Comparison of ENCODE assay signal across 9 cellular contexts in the genomic region with DNA sequence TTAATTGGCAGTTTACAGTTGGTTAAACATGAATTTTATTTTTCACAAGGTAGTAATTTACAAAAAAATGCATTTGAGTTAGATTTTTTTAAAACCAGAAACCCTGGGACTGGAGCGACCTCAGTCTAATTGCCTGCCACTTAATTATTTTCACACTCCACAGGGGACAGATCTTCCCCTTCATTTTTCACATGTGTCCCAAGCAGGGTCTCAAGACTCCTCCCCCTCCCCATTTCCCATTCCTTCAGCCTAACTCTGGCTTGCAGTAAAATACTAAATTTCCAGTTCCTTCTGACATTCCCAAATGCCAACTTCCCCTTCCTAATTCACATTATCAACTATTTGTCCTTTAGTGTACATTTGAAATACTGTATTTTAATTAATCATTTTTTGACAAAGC. TPM values are rescaled to one million over a fixed set of nuclear protein-coding genes. Genes with fewer than 3 reads are reported as not detected.
DNase-seq lines count a peak whose midpoint lies in the region; ATAC-seq, FAIRE-seq and TF ChIP-seq lines count a peak whose summit lies in the region.
"Had no signal": no experiment of that assay in that cellular context is flagged by ENCODE, and none has a peak within 500 bp of the region (broad histone marks: within the 10 kb centered on the region; RNA-seq: fewer than 3 reads in every experiment).

No MANE protein-coding gene starts in this region.

- H3K9ac ChIP-seq in keratinocyte (ENCODE audit: control insufficient read depth, extremely low read depth, insufficient read depth, low read length), result peak overlapping the region; percentile 77
- H3K9ac ChIP-seq in stomach smooth muscle (ENCODE audit: low read length in 2 of 2), result peak overlapping the region; percentile 90 to 92

- H3K27me3 ChIP-seq in keratinocyte (ENCODE audit: control insufficient read depth, extremely low read depth, insufficient read depth, low read length) (no peaks in the 10 kb centered on the region), stomach smooth muscle (ENCODE audit: control insufficient read depth in 1 of 2, insufficient read depth in 2 of 2, low read length in 2 of 2) (no peaks in the 10 kb centered on the region)

- no peak for TF ChIP-seq CTCF in keratinocyte (optimal IDR thresholded peaks at IDR 0.05 in 1 of 3, IDR thresholded peaks at IDR 0.05 in 1 of 3, conservative IDR thresholded peaks at IDR 0.05 in 1 of 3; ENCODE audit: extremely low read depth in 1 of 3, insufficient read depth in 2 of 3, low read length in 3 of 3)

- no peaks in the 10 kb centered on the region for H3K9me1 ChIP-seq in keratinocyte (ENCODE audit: control insufficient read depth, extremely low read depth, insufficient read depth, low read length)

- ATAC-seq in GM21423 (IDR thresholded peaks at IDR 0.05; ENCODE audit: unreplicated experiment), result no peak
- no peak for ATAC-seq in HG03457 (IDR thresholded peaks at IDR 0.05; ENCODE audit: unreplicated experiment)

- intact Hi-C loops in activated CD4-positive, alpha-beta T cell treated with anti-CD3 and anti-CD28 coated beads, Interleukin-2, amount 10 ng/mL, durations not matched to agents 24 days and 14 days (cut with micrococcal nuclease), result loop anchor here (5.0 kb wide), 1 partner anchor 577 kb away; the partner anchor contains the start of gene ZNF92
- intact Hi-C loops in activated T-helper 1 cell treated with anti-CD3 and anti-CD28 coated beads, Interleukin-12 subunit alpha, Interleukin-12 subunit beta, Interleukin-2, Interleukin-4 antibody, amounts not matched to agents 30 ng/mL and 10 ng/mL and 1 ng/mL, durations not matched to agents 14 hours and 24 hours and 36 hours (cut with micrococcal nuclease), result loop anchor here (2.0 kb wide), 2 partner anchors 488 to 578 kb away; partner anchors contain the start of gene ZNF92

- peak overlapping the region; percentile 70 for H3K27ac Mint-ChIP-seq in activated CD4-positive, alpha-beta T cell treated with anti-CD3 and anti-CD28 coated beads, Interleukin-2, amount 10 ng/mL, durations not matched to agents 24 days and 14 days
- peak overlapping the region; percentile 98 for H3K27ac Mint-ChIP-seq in activated T-helper 1 cell treated with anti-CD3 and anti-CD28 coated beads, Interleukin-12 subunit alpha, Interleukin-12 subunit beta, Interleukin-2, Interleukin-4 antibody, amounts not matched to agents 30 ng/mL and 10 ng/mL and 1 ng/mL, durations not matched to agents 14 hours and 24 hours and 36 hours

- peaks cover 4% of the 10 kb centered on the region for H3K9me3 Mint-ChIP-seq in activated CD4-positive, alpha-beta T cell treated with anti-CD3 and anti-CD28 coated beads, Interleukin-2, amount 10 ng/mL, durations not matched to agents 24 days and 14 days
- peaks cover 3% of the 10 kb centered on the region for H3K9me3 Mint-ChIP-seq in activated T-helper 1 cell treated with anti-CD3 and anti-CD28 coated beads, Interleukin-12 subunit alpha, Interleukin-12 subunit beta, Interleukin-2, Interleukin-4 antibody, amounts not matched to agents 30 ng/mL and 10 ng/mL and 1 ng/mL, durations not matched to agents 14 hours and 24 hours and 36 hours

- H3K79me2 ChIP-seq in keratinocyte (ENCODE audit: control insufficient read depth, insufficient read depth, low read length), result peaks cover 39% of the 10 kb centered on the region

- H3K4me1 ChIP-seq in keratinocyte (ENCODE audit: control insufficient read depth, extremely low read depth, insufficient read depth, low read length), result peaks cover 15% of the 10 kb centered on the region
- peaks cover 2% of the 10 kb centered on the region for H3K4me1 ChIP-seq in stomach smooth muscle (ENCODE audit: control insufficient read depth, insufficient read depth, low read length)

- no peak for DNase-seq in activated CD4-positive, alpha-beta T cell treated with anti-CD3 and anti-CD28 coated beads, Interleukin-2, amount 10 ng/mL, durations not matched to agents 24 days and 14 days
- no peak for DNase-seq in activated CD4-positive, alpha-beta T cell treated with anti-CD3 and anti-CD28 coated beads, Interleukin-2, amount 50 U/mL, for 48 hours
- DNase-seq in activated T-helper 1 cell treated with anti-CD3 and anti-CD28 coated beads, Interleukin-12 subunit alpha, Interleukin-12 subunit beta, Interleukin-2, Interleukin-4 antibody, amounts not matched to agents 30 ng/mL and 10 ng/mL and 1 ng/mL, durations not matched to agents 14 hours and 24 hours and 36 hours (ENCODE audit: low spot score), result no peak
- no peak for DNase-seq in keratinocyte (ENCODE audit: low read depth, low spot score)
- DNase-seq in NCI-H82 (lab: John Stamatoyannopoulos, UW), result no peak
- DNase-seq: posterior cingulate gyrus had no signal

- H3K27me3 Mint-ChIP-seq in activated CD4-positive, alpha-beta T cell treated with anti-CD3 and anti-CD28 coated beads, Interleukin-2, amount 10 ng/mL, durations not matched to agents 24 days and 14 days, result no peaks in the 10 kb centered on the region
- H3K27me3 Mint-ChIP-seq in activated T-helper 1 cell treated with anti-CD3 and anti-CD28 coated beads, Interleukin-12 subunit alpha, Interleukin-12 subunit beta, Interleukin-2, Interleukin-4 antibody, amounts not matched to agents 30 ng/mL and 10 ng/mL and 1 ng/mL, durations not matched to agents 14 hours and 24 hours and 36 hours (ENCODE audit: insufficient read depth), result no peaks in the 10 kb centered on the region

- peaks cover 15% of the 10 kb centered on the region for H3K4me1 Mint-ChIP-seq in activated CD4-positive, alpha-beta T cell treated with anti-CD3 and anti-CD28 coated beads, Interleukin-2, amount 10 ng/mL, durations not matched to agents 24 days and 14 days
- H3K4me1 Mint-ChIP-seq in activated T-helper 1 cell treated with anti-CD3 and anti-CD28 coated beads, Interleukin-12 subunit alpha, Interleukin-12 subunit beta, Interleukin-2, Interleukin-4 antibody, amounts not matched to agents 30 ng/mL and 10 ng/mL and 1 ng/mL, durations not matched to agents 14 hours and 24 hours and 36 hours (ENCODE audit: low read depth), result peaks cover 21% of the 10 kb centered on the region

- H3K4me2 ChIP-seq in keratinocyte (ENCODE audit: control insufficient read depth, extremely low read depth, insufficient read depth, low read depth, low read length), result peak overlapping the region; percentile 82

- H3K36me3 ChIP-seq in keratinocyte (ENCODE audit: control insufficient read depth in 2 of 2, extremely low read depth in 1 of 2, insufficient read depth in 2 of 2, low read length in 2 of 2) (peaks cover 0 to 1% of the 10 kb centered on the region in 2 experiments), stomach smooth muscle (ENCODE audit: control insufficient read depth in 2 of 2, insufficient read depth in 2 of 2, low read length in 2 of 2) (peaks cover 0 to 10% of the 10 kb centered on the region in 2 donors)

- H4K20me1 ChIP-seq in keratinocyte (ENCODE audit: control insufficient read depth, extremely low read depth, insufficient read depth, low read length), result no peaks in the 10 kb centered on the region

- no peak for FAIRE-seq in keratinocyte (lab: Jason Lieb, UNC)

- H2AFZ ChIP-seq in keratinocyte (ENCODE audit: control insufficient read depth, low read length), result no peak overlapping the region

- H3K4me3 ChIP-seq in keratinocyte (ENCODE audit: control insufficient read depth in 2 of 3, extremely low read depth in 1 of 3, insufficient read depth in 2 of 3, low read depth in 1 of 3, low read length in 3 of 3) (peak overlapping the region; percentile 66 to 82 (median 69)), stomach smooth muscle (ENCODE audit: low read length in 2 of 2) (peak overlapping the region; percentile 93)

- H3K36me3 Mint-ChIP-seq in activated CD4-positive, alpha-beta T cell treated with anti-CD3 and anti-CD28 coated beads, Interleukin-2, amount 10 ng/mL, durations not matched to agents 24 days and 14 days (ENCODE audit: low read depth), result peaks cover 38% of the 10 kb centered on the region
- peaks cover 33% of the 10 kb centered on the region for H3K36me3 Mint-ChIP-seq in activated T-helper 1 cell treated with anti-CD3 and anti-CD28 coated beads, Interleukin-12 subunit alpha, Interleukin-12 subunit beta, Interleukin-2, Interleukin-4 antibody, amounts not matched to agents 30 ng/mL and 10 ng/mL and 1 ng/mL, durations not matched to agents 14 hours and 24 hours and 36 hours (ENCODE audit: low read depth)

- dilution Hi-C loops in keratinocyte (cut with MboI; ENCODE audit: extremely low pct_ligation_motif_present, low sequenced_read_pairs), result no loop called here

- H3K27ac ChIP-seq in keratinocyte (ENCODE audit: control insufficient read depth, insufficient read depth, low read length) (peak overlapping the region; percentile 71), stomach smooth muscle (ENCODE audit: low read length) (peak overlapping the region; percentile 78)

- H3K4me3 Mint-ChIP-seq in activated CD4-positive, alpha-beta T cell treated with anti-CD3 and anti-CD28 coated beads, Interleukin-2, amount 10 ng/mL, durations not matched to agents 24 days and 14 days, result peak overlapping the region; percentile 100
- peak overlapping the region; percentile 98 for H3K4me3 Mint-ChIP-seq in activated T-helper 1 cell treated with anti-CD3 and anti-CD28 coated beads, Interleukin-12 subunit alpha, Interleukin-12 subunit beta, Interleukin-2, Interleukin-4 antibody, amounts not matched to agents 30 ng/mL and 10 ng/mL and 1 ng/mL, durations not matched to agents 14 hours and 24 hours and 36 hours

- H3K9me3 ChIP-seq in keratinocyte (ENCODE audit: control insufficient read depth, low read depth, low read length) (no peaks in the 10 kb centered on the region), stomach smooth muscle (ENCODE audit: control insufficient read depth in 2 of 2, low read length in 2 of 2) (no peaks in the 10 kb centered on the region)

RNA-seq across cellular contexts. Expression of gene ZNF138, which starts 0.9 kb away (rescaled TPM):
- 8.6 and 9.2 TPM in 2 replicates for total RNA-seq in activated CD4-positive, alpha-beta T cell treated with anti-CD3 and anti-CD28 coated beads, Interleukin-2, amount 10 ng/mL, durations not matched to agents 24 days and 14 days
- 7.7 and 7.9 TPM in 2 replicates for total RNA-seq in activated T-helper 1 cell treated with anti-CD3 and anti-CD28 coated beads, Interleukin-12 subunit alpha, Interleukin-12 subunit beta, Interleukin-2, Interleukin-4 antibody, amounts not matched to agents 30 ng/mL and 10 ng/mL and 1 ng/mL, durations not matched to agents 14 hours and 24 hours and 36 hours
- 2.9 to 6.3 TPM (median 5.2 TPM) in 3 replicates for polyA plus RNA-seq in keratinocyte
- polyA plus RNA-seq in keratinocyte (2011; ENCODE audit: low read depth), result 9.5 TPM
- 3.0 and 4.7 TPM in 2 replicates for polyA plus RNA-seq in keratinocyte (2011; cell fraction: cytosol; rRNA removed)
- polyA plus RNA-seq in keratinocyte (2011; cell fraction: nucleus; rRNA removed), result 14.0 and 14.1 TPM in 2 replicates
- 3.2 and 5.9 TPM in 2 replicates for polyA plus RNA-seq in keratinocyte (2012; ENCODE audit: low replicate concordance)
- 2.5 to 10.9 TPM in 2 of 3 replicates, not detected in the other for polyA minus RNA-seq in keratinocyte
- not detected for polyA minus RNA-seq in keratinocyte (2011; cell fraction: cytosol; rRNA and poly(A)+ RNA removed)
- polyA minus RNA-seq in keratinocyte (2011; cell fraction: nucleus; rRNA and poly(A)+ RNA removed), result 4.0 and 12.6 TPM in 2 replicates
